Comparison of ENCODE assay signal across 18 cellular contexts in genomic region chr9:135670721-135671590, GRCh38. TPM values are rescaled to one million over a fixed set of nuclear protein-coding genes. Genes with fewer than 3 reads are reported as not detected.
"Had no signal": no experiment of that assay in that cellular context is flagged by ENCODE, and none has a peak within 500 bp of the region (broad histone marks: within the 10 kb centered on the region; RNA-seq: fewer than 3 reads in every experiment).

No MANE protein-coding gene starts in this region.

- FAIRE-seq: bronchial epithelial cell had no signal

- H3K27ac ChIP-seq: esophagus squamous epithelium, gastrocnemius medialis, testis, vagina, WERI-Rb-1 had no signal

- H3K27me3 ChIP-seq: testis, vagina had no signal

- H3K4me1 ChIP-seq: esophagus squamous epithelium, gastrocnemius medialis, testis, vagina had no signal

- DNase-seq: activated naive CD4-positive, alpha-beta T cell treated with Interleukin-2 at 50 U/mL for 16 hours; activated naive CD8-positive, alpha-beta T cell treated with anti-CD3 and anti-CD28 coated beads for 36 hours; cortex of kidney; esophagus squamous epithelium; gastrocnemius medialis; hypothalamus; left ventricle myocardium superior; nucleus accumbens; stimulated activated CD4-positive, alpha-beta T cell treated with anti-CD3 and anti-CD28 coated beads, Interleukin-4, amount 100 ng/mL, for 1 hour; stimulated activated naive CD4-positive, alpha-beta T cell; testis; trophoblast cell; WERI-Rb-1 had no signal

- H3K4me3 ChIP-seq: esophagus squamous epithelium, gastrocnemius medialis, testis, vagina had no signal

- H3K36me3 ChIP-seq: esophagus squamous epithelium, gastrocnemius medialis, vagina, WERI-Rb-1 had no signal

- ATAC-seq: activated T-helper 17 cell treated with anti-CD3 and anti-CD28 coated beads, Interleukin-2, amount 50 U/mL, for 72 hours; gastrocnemius medialis; left ventricle myocardium superior had no signal

- H3K9me3 ChIP-seq: esophagus squamous epithelium, gastrocnemius medialis, testis, vagina had no signal

RNA-seq across cellular contexts. Expression of gene LCN9, which starts 7.8 kb away (rescaled TPM):
- total RNA-seq: activated naive CD8-positive, alpha-beta T cell treated with anti-CD3 and anti-CD28 coated beads for 36 hours; activated T-helper 17 cell treated with anti-CD3 and anti-CD28 coated beads, Interleukin-2, amount 50 U/mL, for 72 hours; bronchial epithelial cell; cerebellum; esophagus squamous epithelium; gastrocnemius medialis; left ventricle myocardium superior; vagina had no signal

RNA-seq across cellular contexts. Expression of gene SOHLH1, which starts 28.3 kb away (rescaled TPM):
- total RNA-seq: activated naive CD8-positive, alpha-beta T cell treated with anti-CD3 and anti-CD28 coated beads for 36 hours; activated T-helper 17 cell treated with anti-CD3 and anti-CD28 coated beads, Interleukin-2, amount 50 U/mL, for 72 hours; bronchial epithelial cell; cerebellum; endodermal cell; esophagus squamous epithelium; gastrocnemius medialis; left ventricle myocardium superior; vagina had no signal

RNA-seq across cellular contexts. Expression of gene KCNT1, which starts 31.0 kb away (rescaled TPM):
- total RNA-seq: activated naive CD8-positive, alpha-beta T cell treated with anti-CD3 and anti-CD28 coated beads for 36 hours; activated T-helper 17 cell treated with anti-CD3 and anti-CD28 coated beads, Interleukin-2, amount 50 U/mL, for 72 hours; bronchial epithelial cell; vagina had no signal

RNA-seq across cellular contexts. Expression of gene GLT6D1, which starts 31.6 kb away (rescaled TPM):
- total RNA-seq: activated naive CD8-positive, alpha-beta T cell treated with anti-CD3 and anti-CD28 coated beads for 36 hours; activated T-helper 17 cell treated with anti-CD3 and anti-CD28 coated beads, Interleukin-2, amount 50 U/mL, for 72 hours; bronchial epithelial cell; cerebellum; esophagus squamous epithelium; gastrocnemius medialis; left ventricle myocardium superior; vagina had no signal
